ENCODE assay signal across 9 cellular contexts in the genomic region with DNA sequence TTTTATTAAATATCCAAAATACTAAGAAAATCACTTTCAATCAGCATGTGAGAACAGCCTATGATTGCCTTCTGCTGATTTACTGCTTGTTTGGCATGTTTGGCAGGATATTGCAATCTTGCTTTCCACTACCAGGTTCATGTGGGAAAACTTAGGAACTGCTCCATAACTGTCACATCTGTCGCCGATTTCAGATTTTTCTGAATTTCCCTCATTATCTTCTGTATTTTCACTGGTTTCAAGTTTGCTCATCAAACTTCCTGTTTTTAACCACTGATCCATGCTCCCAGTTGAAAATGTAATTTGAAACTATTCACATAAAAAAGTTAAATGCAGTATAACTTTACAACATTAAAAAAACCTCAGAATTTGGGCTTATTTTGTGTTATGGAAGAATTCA.
DNase-seq lines count a peak whose midpoint lies in the region; ATAC-seq and TF ChIP-seq lines count a peak whose summit lies in the region.
"Had no signal": no experiment of that assay in that cellular context is flagged by ENCODE, and none has a peak within 500 bp of the region (broad histone marks: within the 10 kb centered on the region; RNA-seq: fewer than 3 reads in every experiment).

No MANE protein-coding gene starts in this region.

- H3K4me3 Mint-ChIP-seq in activated CD4-positive, alpha-beta T cell treated with anti-CD3 and anti-CD28 coated beads, Interleukin-2, amount 10 ng/mL, durations not matched to agents 7 days and 5 days, result peak overlapping the region; percentile 18

- no peak overlapping the region for H3K4me3 ChIP-seq in NB4 (ENCODE audit: low read depth, low read length)
- no peak overlapping the region for H3K4me3 ChIP-seq in choroid plexus epithelial cell (ENCODE audit: low read depth, low read length)
- H3K4me3 ChIP-seq in smooth muscle cell, result no peak overlapping the region
- no peak overlapping the region for H3K4me3 ChIP-seq in gastrocnemius medialis

- H3K27ac ChIP-seq in smooth muscle cell (ENCODE audit: low read depth) (peak overlapping the region; percentile 97), gastrocnemius medialis (no peak overlapping the region)

- CTCF ChIA-PET in activated CD4-positive, alpha-beta T cell treated with anti-CD3 and anti-CD28 coated beads, Interleukin-2, amount 10 ng/mL, durations not matched to agents 7 days and 5 days (lab: Charles Lee), result no interaction called here

- intact Hi-C loops in gastrocnemius medialis (cut with DNase I; ENCODE audit: low total_unique reads), result no loop called here

- H3K36me3 Mint-ChIP-seq in activated CD4-positive, alpha-beta T cell treated with anti-CD3 and anti-CD28 coated beads, Interleukin-2, amount 10 ng/mL, durations not matched to agents 7 days and 5 days (ENCODE audit: low read depth), result no peaks in the 10 kb centered on the region

- H3K79me2 ChIP-seq in smooth muscle cell (ENCODE audit: low read depth), result no peaks in the 10 kb centered on the region

- DNase-seq in activated CD4-positive, alpha-beta T cell treated with anti-CD3 and anti-CD28 coated beads, Interleukin-2, amount 10 ng/mL, durations not matched to agents 7 days and 5 days, result no peak
- DNase-seq in activated CD4-positive, alpha-beta T cell treated with anti-CD3 and anti-CD28 coated beads, Interleukin-2, amount 50 U/mL, for 4 hours, result no peak
- DNase-seq in NB4 (ENCODE audit: low read depth), result peak; percentile 49
- peak; percentile 30 for DNase-seq in choroid plexus epithelial cell (ENCODE audit: low read depth)
- no peak for DNase-seq in smooth muscle cell (lab: John Stamatoyannopoulos, UW; ENCODE audit: unreplicated experiment)
- no peak for DNase-seq in OCI-M2 (lab: John Stamatoyannopoulos, UW; ENCODE audit: unreplicated experiment)
- no peak for DNase-seq in gastrocnemius medialis

- no peak for TF ChIP-seq CTCF in NB4 (IDR thresholded peaks at IDR 0.05; ENCODE audit: low read depth, low read length)
- no peak for TF ChIP-seq CTCF in choroid plexus epithelial cell (conservative IDR thresholded peaks at IDR 0.05; ENCODE audit: low read depth, low read length)
- TF ChIP-seq CTCF in smooth muscle cell (IDR thresholded peaks at IDR 0.05; ENCODE audit: borderline replicate concordance, insufficient read depth, poor library complexity, severe bottlenecking), result no peak
- no peak for TF ChIP-seq CTCF in gastrocnemius medialis (IDR thresholded peaks at IDR 0.05 in 4 of 5, conservative IDR thresholded peaks at IDR 0.05 in 1 of 5)

- ATAC-seq in GM19351 (IDR thresholded peaks at IDR 0.05; ENCODE audit: unreplicated experiment) (no peak), gastrocnemius medialis (no peak)

- POLR2A ChIA-PET in activated CD4-positive, alpha-beta T cell treated with anti-CD3 and anti-CD28 coated beads, Interleukin-2, amount 10 ng/mL, durations not matched to agents 7 days and 5 days (lab: Charles Lee), result no interaction called here

- H3K9ac ChIP-seq in smooth muscle cell (ENCODE audit: low read depth), result peak overlapping the region; percentile 48

- H3K27me3 ChIP-seq in smooth muscle cell (ENCODE audit: low read depth) (no peaks in the 10 kb centered on the region), gastrocnemius medialis (no peaks in the 10 kb centered on the region)

- TF ChIP-seq POLR2A in NB4 (IDR thresholded peaks at IDR 0.05; ENCODE audit: extremely low read depth, insufficient read length) (no peak), gastrocnemius medialis (IDR thresholded peaks at IDR 0.05) (no peak)

- no peaks in the 10 kb centered on the region for H4K20me1 ChIP-seq in smooth muscle cell (ENCODE audit: low read depth)

- H3K4me1 ChIP-seq in smooth muscle cell (ENCODE audit: low read depth) (peaks cover 22% of the 10 kb centered on the region), gastrocnemius medialis (peaks cover 0 to 6% of the 10 kb centered on the region in 2 donors)

- no peaks in the 10 kb centered on the region for H3K9me3 Mint-ChIP-seq in activated CD4-positive, alpha-beta T cell treated with anti-CD3 and anti-CD28 coated beads, Interleukin-2, amount 10 ng/mL, durations not matched to agents 7 days and 5 days
- H3K9me3 Mint-ChIP-seq: activated T-helper 2 cell treated with anti-CD3 and anti-CD28 coated beads, Interferon-gamma antibody, Interleukin-2, Interleukin-4, amounts not matched to agents 10 μg/mL and 5 μg/mL and 100 μg/mL, durations not matched to agents 14 hours and 24 hours and 36 hours had no signal

- peaks cover 25% of the 10 kb centered on the region for H3K4me1 Mint-ChIP-seq in activated CD4-positive, alpha-beta T cell treated with anti-CD3 and anti-CD28 coated beads, Interleukin-2, amount 10 ng/mL, durations not matched to agents 7 days and 5 days

- WGBS in smooth muscle cell (ENCODE audit: low lambda C conversion rate), result 28% methylated on average over 2 of the region's 2 CpGs

- no peaks in the 10 kb centered on the region for H3K36me3 ChIP-seq in smooth muscle cell (ENCODE audit: low read depth)
- H3K36me3 ChIP-seq in gastrocnemius medialis, result no peaks in the 10 kb centered on the region

- in situ Hi-C loops in gastrocnemius medialis (cut with MboI; ENCODE audit: low sequenced_read_pairs in 4 of 4), result no loop called here

- H3F3A ChIP-seq in smooth muscle cell (ENCODE audit: low read depth), result peaks cover 9% of the 10 kb centered on the region

- H3K27ac Mint-ChIP-seq in activated CD4-positive, alpha-beta T cell treated with anti-CD3 and anti-CD28 coated beads, Interleukin-2, amount 10 ng/mL, durations not matched to agents 7 days and 5 days, result no peak overlapping the region
- H3K27ac Mint-ChIP-seq: activated T-helper 2 cell treated with anti-CD3 and anti-CD28 coated beads, Interferon-gamma antibody, Interleukin-2, Interleukin-4, amounts not matched to agents 10 μg/mL and 5 μg/mL and 100 μg/mL, durations not matched to agents 14 hours and 24 hours and 36 hours had no signal

- H2AFZ ChIP-seq in smooth muscle cell (ENCODE audit: low read depth), result no peak overlapping the region

- peak overlapping the region; percentile 48 for H3K4me2 ChIP-seq in smooth muscle cell

- no peaks in the 10 kb centered on the region for H3K9me3 ChIP-seq in smooth muscle cell (replicated peaks; ENCODE audit: low read depth)
- H3K9me3 ChIP-seq in gastrocnemius medialis, result no peaks in the 10 kb centered on the region

- H3K27me3 Mint-ChIP-seq in activated CD4-positive, alpha-beta T cell treated with anti-CD3 and anti-CD28 coated beads, Interleukin-2, amount 10 ng/mL, durations not matched to agents 7 days and 5 days, result peaks cover 16% of the 10 kb centered on the region

Comparison
In these comparisons a context has a peak if more than half of its experiments do, and no peak if none do; other contexts are left out.
1. DNase-seq: peak in NB4 (single experiment) and choroid plexus epithelial cell (single experiment); none in activated CD4-positive, alpha-beta T cell treated with anti-CD3 and anti-CD28 coated beads, Interleukin-2, amount 10 ng/mL, durations not matched to agents 7 days and 5 days (single experiment), activated CD4-positive, alpha-beta T cell treated with anti-CD3 and anti-CD28 coated beads, Interleukin-2, amount 50 U/mL, for 4 hours (0 of 2), smooth muscle cell (single experiment), OCI-M2 (single experiment) and gastrocnemius medialis (0 of 2).